In the genomic region with DNA sequence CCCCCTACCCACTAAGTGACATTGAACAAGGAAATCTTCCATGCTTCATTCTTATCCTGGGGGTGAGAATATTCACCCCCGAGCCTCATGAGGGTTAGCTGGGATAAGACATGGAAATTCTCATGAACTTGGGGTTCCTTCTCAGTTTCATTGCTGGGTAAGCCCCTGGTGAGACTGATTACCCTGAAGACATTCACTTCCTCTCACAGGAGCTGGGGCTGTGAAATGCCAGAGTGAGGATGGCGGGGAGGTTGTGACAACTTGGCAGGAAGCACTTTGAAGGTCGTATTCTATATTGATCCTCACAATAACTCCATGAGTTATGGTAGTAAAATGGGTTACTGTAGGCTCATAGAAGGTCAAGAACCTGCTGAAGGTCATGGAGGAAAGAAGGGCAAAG, we compare ENCODE assay signal across 1 cellular context.
TF ChIP-seq lines count a peak whose summit lies in the region.

No MANE protein-coding gene starts in this region.

TF ChIP-seq in H1, 55 proteins besides CTCF, POLR2A, EP300 and RAD21 (continued from another document):
- TF ChIP-seq NANOG (IDR thresholded peaks at IDR 0.05; ENCODE audit: insufficient read depth, low read depth, low read length, poor library complexity, severe bottlenecking): no peak
- TF ChIP-seq SIRT6 (IDR thresholded peaks at IDR 0.05; ENCODE audit: low read length): no peak
- TF ChIP-seq HDAC6 (IDR thresholded peaks at IDR 0.05; ENCODE audit: low read depth, low read length): no peak
